Comparison of ENCODE assay signal across 29 cellular contexts in the genomic region with DNA sequence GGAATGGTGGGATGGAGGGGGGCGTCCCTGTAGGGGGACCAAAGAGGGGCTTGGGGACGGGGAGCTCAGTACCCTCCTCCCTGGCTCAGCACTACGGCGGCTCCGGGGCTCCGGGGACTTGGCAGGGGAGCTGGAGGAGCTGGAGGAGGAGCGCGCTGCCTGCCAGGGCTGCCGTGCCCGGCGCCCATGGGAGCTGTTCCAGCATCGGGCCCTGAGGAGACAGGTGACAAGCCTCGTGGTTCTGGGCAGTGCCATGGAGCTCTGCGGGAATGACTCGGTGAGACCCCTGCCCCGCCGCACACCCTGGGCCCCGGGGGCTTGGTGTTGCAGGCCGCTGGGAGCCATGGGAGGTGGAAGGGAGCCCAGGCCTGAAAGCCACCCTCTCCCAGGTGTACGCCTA. TPM values are rescaled to one million over a fixed set of nuclear protein-coding genes. Genes with fewer than 3 reads are reported as not detected.
A peak's percentile ranks its signal among the peaks of the same experiment; 100 is the strongest.
DNase-seq lines count a peak whose midpoint lies in the region; ATAC-seq, FAIRE-seq and TF ChIP-seq lines count a peak whose summit lies in the region.
"Had no signal": no experiment of that assay in that cellular context is flagged by ENCODE, and none has a peak within 500 bp of the region (broad histone marks: within the 10 kb centered on the region; RNA-seq: fewer than 3 reads in every experiment).

No MANE protein-coding gene starts in this region.

- FAIRE-seq in keratinocyte (lab: Jason Lieb, UNC) (no peak), HTR-8/SVneo (lab: Jason Lieb, UNC) (no peak)
- FAIRE-seq: GM12891, HepG2 had no signal

- H2BK5ac ChIP-seq in IMR-90 (ENCODE audit: low read depth, low read length, poor library complexity, severe bottlenecking): no peak overlapping the region

- peak overlapping the region; percentile 42 for H2AK9ac ChIP-seq in IMR-90 (replicated peaks; ENCODE audit: low read depth, low read length, poor library complexity)

- H3K14ac ChIP-seq in IMR-90 (replicated peaks; ENCODE audit: low read depth, low read length): no peak overlapping the region

- H3K27me3 ChIP-seq in IMR-90 (ENCODE audit: control insufficient read depth, insufficient read depth, low read length): no peaks in the 10 kb centered on the region
- H3K27me3 ChIP-seq in keratinocyte (ENCODE audit: control insufficient read depth, extremely low read depth, insufficient read depth, low read length): no peaks in the 10 kb centered on the region
- H3K27me3 ChIP-seq in BE2C: no peaks in the 10 kb centered on the region

- H3K4me1 Mint-ChIP-seq in activated T-helper 17 cell treated with anti-CD3 and anti-CD28 coated beads, Interleukin-2, amount 50 U/mL, for 72 hours: peaks cover 5% of the 10 kb centered on the region
- H3K4me1 Mint-ChIP-seq in stimulated activated memory B cell treated with anti-CD40 and anti-IgM and Interleukin-4, amounts not matched to agents 10 μg/mL and 1 μg/mL and 100 μg/mL, for 72 hours: no peaks in the 10 kb centered on the region

- POLR2A ChIA-PET in IMR-90 (lab: Charles Lee; ENCODE audit: unreplicated experiment): no interaction called here

- no TSS peak for BruUV-seq in IMR-90 (replicated peaks; lab: Mats Ljungman, UMichigan)

- H3K4me2 ChIP-seq in IMR-90 (ENCODE audit: low read depth, low read length) (no peak overlapping the region), keratinocyte (ENCODE audit: control insufficient read depth, extremely low read depth, insufficient read depth, low read depth, low read length) (peak overlapping the region; percentile 22)

- no peaks in the 10 kb centered on the region for H4K20me1 ChIP-seq in IMR-90 (ENCODE audit: insufficient read depth, low read length)
- no peaks in the 10 kb centered on the region for H4K20me1 ChIP-seq in keratinocyte (ENCODE audit: control insufficient read depth, extremely low read depth, insufficient read depth, low read length)

- no peak overlapping the region for H4K5ac ChIP-seq in IMR-90 (ENCODE audit: low read depth, low read length)

- H2AFZ ChIP-seq in IMR-90 (replicated peaks; ENCODE audit: low read length, poor library complexity) (no peak overlapping the region), keratinocyte (ENCODE audit: control insufficient read depth, low read length) (peak overlapping the region; percentile 49)

- H3K27ac ChIP-seq in IMR-90 (ENCODE audit: insufficient read depth, low read length): no peak overlapping the region
- H3K27ac ChIP-seq in keratinocyte (ENCODE audit: control insufficient read depth, insufficient read depth, low read length): no peak overlapping the region
- H3K27ac ChIP-seq: C4-2B, RWPE1, SK-N-MC had no signal

- H3K56ac ChIP-seq in IMR-90 (ENCODE audit: extremely low read depth, insufficient read depth, low read length): no peak overlapping the region

- no peak for TF ChIP-seq CTCF in IMR-90 (conservative IDR thresholded peaks at IDR 0.05; ENCODE audit: low read depth, low read length)
- TF ChIP-seq CTCF in keratinocyte (optimal IDR thresholded peaks at IDR 0.05 in 1 of 3, IDR thresholded peaks at IDR 0.05 in 1 of 3, conservative IDR thresholded peaks at IDR 0.05 in 1 of 3; ENCODE audit: extremely low read depth in 1 of 3, insufficient read depth in 2 of 3, low read length in 3 of 3): no peak
- TF ChIP-seq CTCF in BE2C (IDR thresholded peaks at IDR 0.05; ENCODE audit: low read depth, low read length): no peak

- no peaks in the 10 kb centered on the region for H3K9me3 Mint-ChIP-seq in activated T-helper 17 cell treated with anti-CD3 and anti-CD28 coated beads, Interleukin-2, amount 50 U/mL, for 72 hours
- no peaks in the 10 kb centered on the region for H3K9me3 Mint-ChIP-seq in stimulated activated memory B cell treated with anti-CD40 and anti-IgM and Interleukin-4, amounts not matched to agents 10 μg/mL and 1 μg/mL and 100 μg/mL, for 72 hours
- H3K9me3 Mint-ChIP-seq: CD8-positive, alpha-beta T cell had no signal

- TF ChIP-seq POLR2A in IMR-90 (IDR thresholded peaks at IDR 0.05; ENCODE audit: low read depth, low read length): no peak

- dilution Hi-C loops in IMR-90 (cut with HindIII; ENCODE audit: low sequenced_read_pairs, unreplicated experiment): no loop called here
- dilution Hi-C loops in keratinocyte (cut with MboI; ENCODE audit: extremely low pct_ligation_motif_present, low sequenced_read_pairs): no loop called here

- no peak overlapping the region for H4K91ac ChIP-seq in IMR-90 (ENCODE audit: insufficient read depth, low read depth, low read length)

- H3K9me1 ChIP-seq in IMR-90 (ENCODE audit: insufficient read depth, low read length) (peaks cover 4% of the 10 kb centered on the region; the same call in 1 of the 2 replicates), keratinocyte (ENCODE audit: control insufficient read depth, extremely low read depth, insufficient read depth, low read length) (no peaks in the 10 kb centered on the region)

- no peak for ATAC-seq in IMR-90 (ENCODE audit: low read depth)
- ATAC-seq in activated T-helper 17 cell treated with anti-CD3 and anti-CD28 coated beads, Interleukin-2, amount 50 U/mL, for 72 hours (replicated peaks): no peak
- peak; percentile 20 for ATAC-seq in stimulated activated memory B cell treated with anti-CD40 and anti-IgM and Interleukin-4, amounts not matched to agents 10 μg/mL and 1 μg/mL and 100 μg/mL, for 72 hours
- ATAC-seq: CD8-positive, alpha-beta T cell; HCT116; HepG2; K562 had no signal

- H2AK5ac ChIP-seq in IMR-90 (ENCODE audit: low read depth, low read length): no peak overlapping the region

- H2BK120ac ChIP-seq in IMR-90 (ENCODE audit: low read depth, low read length): no peak overlapping the region

- no peaks in the 10 kb centered on the region for H3K79me2 ChIP-seq in keratinocyte (ENCODE audit: control insufficient read depth, insufficient read depth, low read length)

- H3K4ac ChIP-seq in IMR-90 (ENCODE audit: low read depth, low read length): no peak overlapping the region

- H3K9me3 ChIP-seq in IMR-90 (ENCODE audit: control insufficient read depth, insufficient read depth, low read length) (no peaks in the 10 kb centered on the region), keratinocyte (ENCODE audit: control insufficient read depth, low read depth, low read length) (no peaks in the 10 kb centered on the region), BE2C (no peaks in the 10 kb centered on the region)
- H3K9me3 ChIP-seq: Caco-2 had no signal

- peak overlapping the region; percentile 80 for H3K27ac Mint-ChIP-seq in activated T-helper 17 cell treated with anti-CD3 and anti-CD28 coated beads, Interleukin-2, amount 50 U/mL, for 72 hours
- H3K27ac Mint-ChIP-seq in stimulated activated memory B cell treated with anti-CD40 and anti-IgM and Interleukin-4, amounts not matched to agents 10 μg/mL and 1 μg/mL and 100 μg/mL, for 72 hours: no peak overlapping the region
- H3K27ac Mint-ChIP-seq: CD8-positive, alpha-beta T cell had no signal

- 93% methylated on average over 7 of the region's 20 CpGs; no CpG with 5 or more reads in 1 of the 2 experiments for WGBS in IMR-90 (ENCODE audit: extremely low coverage in 2 of 2, insufficient read length in 1 of 2), 2 experiments

- no peak overlapping the region for H4K8ac ChIP-seq in IMR-90 (ENCODE audit: low read depth in 2 of 2, low read length in 2 of 2)

- peaks cover 1% of the 10 kb centered on the region; the same call in 1 of the 2 replicates for H3K36me3 ChIP-seq in IMR-90 (ENCODE audit: control insufficient read depth, insufficient read depth, low read length)
- H3K36me3 ChIP-seq in keratinocyte (ENCODE audit: control insufficient read depth in 2 of 2, extremely low read depth in 1 of 2, insufficient read depth in 2 of 2, low read length in 2 of 2): no peaks in the 10 kb centered on the region
- H3K36me3 ChIP-seq in BE2C: no peaks in the 10 kb centered on the region

- no peak overlapping the region for H2BK20ac ChIP-seq in IMR-90 (ENCODE audit: low read depth, low read length)

- DNase-seq in IMR-90 (no peak), keratinocyte (ENCODE audit: low read depth, low spot score) (no peak), HTR-8/SVneo (ENCODE audit: insufficient read length, low spot score) (no peak), BE2C (no peak)
- DNase-seq in stimulated activated CD4-positive, alpha-beta T cell treated with anti-CD3 and anti-CD28 coated beads, Interleukin-4, amount 100 ng/mL, for 1 hour: no peak
- DNase-seq: Caco-2; CD8-positive, alpha-beta T cell; EL; GF-D8; GOT3; Kasumi-1; NCI-H1092 treated with DMSO at 0.1 percent for 48 hours; NCI-H1436; NCI-H187; NCI-H2081 treated with DMSO at 0.1 percent for 48 hours; NCI-H2171; NCI-H226; NCI-H510A; NCI-H69; SIG-M5 had no signal

- H3K9ac ChIP-seq in IMR-90 (ENCODE audit: low read depth, low read length): no peak overlapping the region
- H3K9ac ChIP-seq in keratinocyte (ENCODE audit: control insufficient read depth, extremely low read depth, insufficient read depth, low read length): no peak overlapping the region

- H3K4me3 ChIP-seq in IMR-90 (ENCODE audit: insufficient read depth, low read depth, low read length) (no peak overlapping the region), keratinocyte (ENCODE audit: control insufficient read depth in 2 of 3, extremely low read depth in 1 of 3, insufficient read depth in 2 of 3, low read depth in 1 of 3, low read length in 3 of 3) (no peak overlapping the region), BE2C (ENCODE audit: low read depth, low read length) (no peak overlapping the region)
- H3K4me3 ChIP-seq: K562, SK-N-MC had no signal

- no peaks in the 10 kb centered on the region for H3K36me3 Mint-ChIP-seq in activated T-helper 17 cell treated with anti-CD3 and anti-CD28 coated beads, Interleukin-2, amount 50 U/mL, for 72 hours (ENCODE audit: low read depth)
- H3K36me3 Mint-ChIP-seq in stimulated activated memory B cell treated with anti-CD40 and anti-IgM and Interleukin-4, amounts not matched to agents 10 μg/mL and 1 μg/mL and 100 μg/mL, for 72 hours: peaks cover 44% of the 10 kb centered on the region

- no peak overlapping the region for H3K4me3 Mint-ChIP-seq in activated T-helper 17 cell treated with anti-CD3 and anti-CD28 coated beads, Interleukin-2, amount 50 U/mL, for 72 hours
- H3K4me3 Mint-ChIP-seq in stimulated activated memory B cell treated with anti-CD40 and anti-IgM and Interleukin-4, amounts not matched to agents 10 μg/mL and 1 μg/mL and 100 μg/mL, for 72 hours: no peak overlapping the region
- H3K4me3 Mint-ChIP-seq: CD8-positive, alpha-beta T cell had no signal

- no peak overlapping the region for H3K18ac ChIP-seq in IMR-90 (ENCODE audit: low read depth, low read length)

- no peak overlapping the region for H2BK15ac ChIP-seq in IMR-90 (ENCODE audit: low read depth, low read length)

- intact Hi-C loops in IMR-90 (cut with micrococcal nuclease): no loop called here

- H3K4me1 ChIP-seq in IMR-90 (ENCODE audit: control insufficient read depth, insufficient read depth, low read length): no peaks in the 10 kb centered on the region
- H3K4me1 ChIP-seq in keratinocyte (ENCODE audit: control insufficient read depth, extremely low read depth, insufficient read depth, low read length): no peaks in the 10 kb centered on the region
- peaks cover 3% of the 10 kb centered on the region for H3K4me1 ChIP-seq in BE2C
- H3K4me1 ChIP-seq: Caco-2 had no signal

- CTCF ChIA-PET in IMR-90 (lab: Yijun Ruan, JAX): no interaction called here

- in situ Hi-C loops in IMR-90 (cut with MboI; ENCODE audit: low sequenced_read_pairs): no loop called here

- H3K79me1 ChIP-seq in IMR-90 (ENCODE audit: low read depth in 1 of 2, low read length in 2 of 2): no peaks in the 10 kb centered on the region

- H3K23ac ChIP-seq in IMR-90 (ENCODE audit: low read depth, low read length): no peak overlapping the region

- no peak for TF ChIP-seq RAD21 in IMR-90 (IDR thresholded peaks at IDR 0.05; ENCODE audit: low read length)

- no peaks in the 10 kb centered on the region for H3K27me3 Mint-ChIP-seq in activated T-helper 17 cell treated with anti-CD3 and anti-CD28 coated beads, Interleukin-2, amount 50 U/mL, for 72 hours
- H3K27me3 Mint-ChIP-seq in stimulated activated memory B cell treated with anti-CD40 and anti-IgM and Interleukin-4, amounts not matched to agents 10 μg/mL and 1 μg/mL and 100 μg/mL, for 72 hours: no peaks in the 10 kb centered on the region

RNA-seq across cellular contexts. Expression of a gene that starts 11.8 kb away (rescaled TPM):
- total RNA-seq in IMR-90 (2012; rRNA removed): 123 and 125 TPM in 2 replicates
- 530 and 798 TPM in 2 replicates for polyA plus RNA-seq in IMR-90 (2012; rRNA removed)
- polyA plus RNA-seq in IMR-90 (2012; cell fraction: cytosol; rRNA removed): 412 and 1,658 TPM in 2 replicates
- 299 and 621 TPM in 2 replicates for polyA plus RNA-seq in IMR-90 (2012; cell fraction: nucleus; rRNA removed; ENCODE audit: low replicate concordance)
- 1,000 to 10,000 TPM; 1,250 to 1,556 TPM for total RNA-seq in activated T-helper 17 cell treated with anti-CD3 and anti-CD28 coated beads, Interleukin-2, amount 50 U/mL, for 72 hours
- polyA plus RNA-seq in keratinocyte: 162 to 812 TPM (median 340 TPM) in 3 replicates
- polyA plus RNA-seq in keratinocyte (2011; ENCODE audit: low read depth): 307 TPM
- 95.3 and 364 TPM in 2 replicates for polyA plus RNA-seq in keratinocyte (2011; cell fraction: cytosol; rRNA removed)
- polyA plus RNA-seq in keratinocyte (2011; cell fraction: nucleus; rRNA removed): 54.6 and 90.5 TPM in 2 replicates
- 361 and 1,012 TPM in 2 replicates for polyA plus RNA-seq in keratinocyte (2012; ENCODE audit: low replicate concordance)
- polyA minus RNA-seq in keratinocyte: 27.8 to 86.4 TPM (median 77.5 TPM) in 3 replicates
- 1,141 TPM for polyA minus RNA-seq in keratinocyte (2011; cell fraction: cytosol; rRNA and poly(A)+ RNA removed)
- polyA minus RNA-seq in keratinocyte (2011; cell fraction: nucleus; rRNA and poly(A)+ RNA removed): 35.8 and 50.4 TPM in 2 replicates
- 3,280 TPM for polyA plus RNA-seq in BE2C (2012; ENCODE audit: insufficient read depth, insufficient read length, low read depth)

RNA-seq across cellular contexts. Expression of a gene that starts 24.7 kb away (rescaled TPM):
- 2.8 and 3.2 TPM in 2 replicates for total RNA-seq in IMR-90 (2012; rRNA removed)
- 6.6 and 8.7 TPM in 2 replicates for polyA plus RNA-seq in IMR-90 (2012; rRNA removed)
- 7.6 and 10.2 TPM in 2 replicates for polyA plus RNA-seq in IMR-90 (2012; cell fraction: cytosol; rRNA removed)
- 38.2 and 42.7 TPM in 2 replicates for polyA plus RNA-seq in IMR-90 (2012; cell fraction: nucleus; rRNA removed; ENCODE audit: low replicate concordance)
- total RNA-seq in activated T-helper 17 cell treated with anti-CD3 and anti-CD28 coated beads, Interleukin-2, amount 50 U/mL, for 72 hours: 1 to 10 TPM; 3.8 to 5.9 TPM
- 5.3 to 9.4 TPM (median 6.0 TPM) in 3 replicates for polyA plus RNA-seq in keratinocyte
- polyA plus RNA-seq in keratinocyte (2011; ENCODE audit: low read depth): 2.3 TPM
- polyA plus RNA-seq in keratinocyte (2011; cell fraction: cytosol; rRNA removed): 3.3 and 4.6 TPM in 2 replicates
- polyA plus RNA-seq in keratinocyte (2011; cell fraction: nucleus; rRNA removed): 19.0 and 23.5 TPM in 2 replicates
- 6.5 and 9.2 TPM in 2 replicates for polyA plus RNA-seq in keratinocyte (2012; ENCODE audit: low replicate concordance)
- 5.4 to 6.3 TPM (median 5.9 TPM) in 3 replicates for polyA minus RNA-seq in keratinocyte
- 4.6 TPM for polyA minus RNA-seq in keratinocyte (2011; cell fraction: cytosol; rRNA and poly(A)+ RNA removed)
- polyA minus RNA-seq in keratinocyte (2011; cell fraction: nucleus; rRNA and poly(A)+ RNA removed): 4.4 and 12.9 TPM in 2 replicates
- polyA plus RNA-seq in BE2C (2012; ENCODE audit: insufficient read depth, insufficient read length, low read depth): 26.1 TPM

RNA-seq across cellular contexts. Expression of a gene that starts 43.6 kb away (rescaled TPM):
- total RNA-seq in IMR-90 (2012; rRNA removed): under 0.01 and 0.18 TPM in 2 replicates
- polyA plus RNA-seq in IMR-90 (2012; rRNA removed) (0.50 and 0.62 TPM in 2 replicates), keratinocyte (0.01 to 0.42 TPM (median 0.05 TPM) in 3 replicates)
- 0.41 and 0.49 TPM in 2 replicates for polyA plus RNA-seq in IMR-90 (2012; cell fraction: cytosol; rRNA removed)
- 0.96 and 2.2 TPM in 2 replicates for polyA plus RNA-seq in IMR-90 (2012; cell fraction: nucleus; rRNA removed; ENCODE audit: low replicate concordance)
- total RNA-seq in activated T-helper 17 cell treated with anti-CD3 and anti-CD28 coated beads, Interleukin-2, amount 50 U/mL, for 72 hours: 1 to 10 TPM; 5.0 to 9.3 TPM
- not detected for polyA plus RNA-seq in keratinocyte (2011; ENCODE audit: low read depth)
- not detected in 2 replicates for polyA plus RNA-seq in keratinocyte (2011; cell fraction: cytosol; rRNA removed)
- not detected in 2 replicates for polyA plus RNA-seq in keratinocyte (2011; cell fraction: nucleus; rRNA removed)
- 0.11 TPM in 1 of 2 replicates, not detected in the other for polyA plus RNA-seq in keratinocyte (2012; ENCODE audit: low replicate concordance)
- 0.07 TPM in 1 of 3 replicates, not detected in the others for polyA minus RNA-seq in keratinocyte
- polyA minus RNA-seq in keratinocyte (2011; cell fraction: cytosol; rRNA and poly(A)+ RNA removed): not detected
- not detected in 2 replicates for polyA minus RNA-seq in keratinocyte (2011; cell fraction: nucleus; rRNA and poly(A)+ RNA removed)
- polyA plus RNA-seq in BE2C (2012; ENCODE audit: insufficient read depth, insufficient read length, low read depth): 0.82 TPM
- total RNA-seq: HepG2 had no signal
- polyA plus RNA-seq: HepG2 had no signal
